Comparison of ENCODE assay signal across 12 cellular contexts in genomic region chr10:63260860-63261251, GRCh38.
DNase-seq lines count a peak whose midpoint lies in the region; ATAC-seq and TF ChIP-seq lines count a peak whose summit lies in the region.
"Had no signal": no experiment of that assay in that cellular context is flagged by ENCODE, and none has a peak within 500 bp of the region (broad histone marks: within the 10 kb centered on the region; RNA-seq: fewer than 3 reads in every experiment).

No MANE protein-coding gene starts in this region.

- H3K27me3 ChIP-seq in left ventricle myocardium inferior (ENCODE audit: low read depth), result no peaks in the 10 kb centered on the region
- H3K27me3 ChIP-seq in lung (ENCODE audit: control insufficient read depth, insufficient read depth), result no peaks in the 10 kb centered on the region
- H3K27me3 ChIP-seq: hepatocyte had no signal

- POLR2A ChIA-PET in T-cell (lab: Charles Lee), result interaction anchor here in 1 of 2 donors (0.7 kb wide), 1 partner anchor 12 kb away, joined by 3 read pairs; no protein-coding TSS in a partner anchor

- H3K9me3 ChIP-seq in left ventricle myocardium inferior (replicated peaks), result no peaks in the 10 kb centered on the region
- no peaks in the 10 kb centered on the region for H3K9me3 ChIP-seq in lung (ENCODE audit: control insufficient read depth in 2 of 2, insufficient read depth in 1 of 2, low read length in 1 of 2)

- H3K4me1 ChIP-seq in left ventricle myocardium inferior (peaks cover 96% of the 10 kb centered on the region), lung (ENCODE audit: control insufficient read depth in 2 of 2, insufficient read depth in 2 of 2, low read length in 2 of 2) (peaks cover 4 to 20% of the 10 kb centered on the region in 2 donors)

- no peak overlapping the region for H3K4me3 ChIP-seq in left ventricle myocardium inferior
- no peak overlapping the region for H3K4me3 ChIP-seq in lung
- H3K4me3 ChIP-seq: hepatocyte had no signal

- intact Hi-C loops in left ventricle myocardium inferior (cut with micrococcal nuclease) (loop anchor here (10.0 kb wide), 1 partner anchor 46 kb away; no protein-coding TSS in a partner anchor), Right ventricle myocardium inferior (cut with DNase I) (no loop called here)

- H3K27ac ChIP-seq in left ventricle myocardium inferior (replicated peaks), result peak overlapping the region; percentile 68
- peak overlapping the region in 1 of 2 donors; percentile 40 for H3K27ac ChIP-seq in lung (ENCODE audit: low read depth in 1 of 2, low read length in 1 of 2)
- H3K27ac ChIP-seq: hepatocyte had no signal

- DNase-seq in left ventricle myocardium inferior, result no peak
- DNase-seq in Right ventricle myocardium inferior (ENCODE audit: missing footprints), result no peak
- DNase-seq in T-cell, result no peak
- DNase-seq in lung (ENCODE audit: low spot score), result no peak
- DNase-seq in mesenteric fat pad (ENCODE audit: low spot score), result no peak
- DNase-seq in UCSD-AML1 (lab: John Stamatoyannopoulos, UW; ENCODE audit: unreplicated experiment), result no peak
- DNase-seq in stimulated activated CD4-positive, alpha-beta T cell treated with anti-CD3 and anti-CD28 coated beads, Interleukin-4, amount 100 ng/mL, for 1 hour, result no peak
- DNase-seq: ACHN; NCI-H1105; stimulated activated naive CD4-positive, alpha-beta T cell had no signal

- H3K9me3 Mint-ChIP-seq in T-cell, result no peaks in the 10 kb centered on the region

- H3K27me3 Mint-ChIP-seq in T-cell, result no peaks in the 10 kb centered on the region

- TF ChIP-seq CTCF in left ventricle myocardium inferior (IDR thresholded peaks at IDR 0.05; ENCODE audit: borderline replicate concordance), result no peak
- TF ChIP-seq CTCF in lung (IDR thresholded peaks at IDR 0.05; ENCODE audit: control extremely low read depth, extremely low read depth), result no peak

- peaks cover 41% of the 10 kb centered on the region for H3K36me3 Mint-ChIP-seq in T-cell

- WGBS in lung, 2 donors, result 25 to 46% methylated on average over 3 of the region's 3 CpGs

- H3K27ac Mint-ChIP-seq in T-cell, result peak overlapping the region in 1 of 2 donors; percentile 33

- ATAC-seq in Right ventricle myocardium inferior (no peak), T-cell (replicated peaks in 1 of 4) (no peak), lung (ENCODE audit: insufficient read depth, low FRiP score) (peak; percentile 64), HG03457 (IDR thresholded peaks at IDR 0.05; ENCODE audit: unreplicated experiment) (no peak)

- H3K36me3 ChIP-seq in left ventricle myocardium inferior, result peaks cover 6% of the 10 kb centered on the region
- peaks cover 0 to 2% of the 10 kb centered on the region in 2 donors for H3K36me3 ChIP-seq in lung (ENCODE audit: control insufficient read depth in 2 of 2, insufficient read depth in 2 of 2, low read length in 2 of 2)

- H3K4me1 Mint-ChIP-seq in T-cell, result peaks cover 69 to 85% (median 81%) of the 10 kb centered on the region in 3 donors

- CTCF ChIA-PET in T-cell (lab: Charles Lee), result no interaction called here

- peak overlapping the region; percentile 10 to 58 (median 54) for H3K4me3 Mint-ChIP-seq in T-cell
